ENCODE assay signal across 10 cellular contexts in the genomic region with DNA sequence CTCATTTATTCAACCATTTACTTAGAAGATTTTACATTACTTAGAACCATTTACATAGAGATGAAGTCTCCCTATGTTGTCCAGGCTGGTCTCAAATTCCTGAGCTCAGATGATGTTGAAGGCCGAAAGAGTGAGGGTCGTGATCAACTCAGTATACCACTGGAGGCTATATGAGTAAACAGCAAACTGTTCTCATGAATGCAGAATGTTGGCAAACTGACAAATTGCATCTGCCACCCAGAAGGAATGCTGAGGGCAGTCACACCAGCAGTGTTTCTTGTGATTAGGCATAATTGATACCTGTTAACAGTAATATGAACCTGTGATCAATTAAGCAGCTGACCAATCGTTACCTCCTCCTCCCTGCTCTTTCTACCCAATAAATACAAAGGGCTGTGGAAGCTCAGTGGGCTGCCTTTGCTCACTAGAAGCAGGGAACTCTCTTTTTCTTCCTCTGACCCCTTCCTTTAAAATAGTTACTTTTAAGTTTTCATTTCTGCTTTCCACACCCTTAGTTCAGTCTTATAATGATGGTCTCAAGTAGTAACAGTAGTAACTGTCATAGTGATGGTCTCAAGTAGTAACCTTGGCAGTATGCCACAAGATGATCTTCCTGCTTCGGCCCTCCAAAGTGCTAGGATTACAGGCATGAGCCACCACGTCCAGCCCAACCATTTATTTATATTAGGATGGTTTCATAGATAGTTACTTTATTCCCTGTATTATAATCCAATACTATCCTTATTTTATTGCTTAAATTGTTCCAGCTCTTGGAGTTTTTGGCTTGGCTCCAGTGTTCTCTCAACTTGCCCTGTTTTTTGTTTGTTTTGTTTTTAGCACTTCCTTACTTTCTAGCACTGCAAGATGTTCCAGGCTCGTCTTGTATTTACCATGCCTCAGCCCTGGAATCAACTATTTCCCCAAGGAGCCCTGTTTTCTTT. TPM values are rescaled to one million over a fixed set of nuclear protein-coding genes. Genes with fewer than 3 reads are reported as not detected.
DNase-seq lines count a peak whose midpoint lies in the region; ATAC-seq, FAIRE-seq and TF ChIP-seq lines count a peak whose summit lies in the region.
"Had no signal": no experiment of that assay in that cellular context is flagged by ENCODE, and none has a peak within 500 bp of the region (broad histone marks: within the 10 kb centered on the region; RNA-seq: fewer than 3 reads in every experiment).

No MANE protein-coding gene starts in this region.

- WGBS in heart left ventricle, 4 donors: 40 to 51% (median 43%) methylated on average over 6 of the region's 6 CpGs

- FAIRE-seq in GM19239 (lab: Jason Lieb, UNC): no peak
- FAIRE-seq: urothelium cell line had no signal

- intact Hi-C loops in heart left ventricle (cut with DNase I): loop anchor here in 1 of 10 donors (5.0 kb wide), 1 partner anchor 35 kb away; no protein-coding TSS in a partner anchor

- H3K9me3 ChIP-seq in heart left ventricle: no peaks in the 10 kb centered on the region
- H3K9me3 ChIP-seq: ovary had no signal

- H3K36me3 ChIP-seq in heart left ventricle: no peaks in the 10 kb centered on the region
- H3K36me3 ChIP-seq: ovary had no signal

- H3K4me1 ChIP-seq in heart left ventricle: peaks cover 3 to 46% (median 27%) of the 10 kb centered on the region in 12 donors

- no peak for TF ChIP-seq CTCF in heart left ventricle (IDR thresholded peaks at IDR 0.05)

- no peak for TF ChIP-seq POLR2A in heart left ventricle (IDR thresholded peaks at IDR 0.05)

- H3K4me3 ChIP-seq in heart left ventricle (no peak overlapping the region), skin epidermis (no peak overlapping the region)
- H3K4me3 ChIP-seq: ovary had no signal

- H3K27me3 ChIP-seq in heart left ventricle: no peaks in the 10 kb centered on the region
- H3K27me3 ChIP-seq: ovary had no signal

- ATAC-seq in SK-N-SH treated with all-trans-retinoic acid at 6 μM for 48 hours: peak; percentile 74
- peak; percentile 43 to 52 (median 48) for ATAC-seq in heart left ventricle
- no peak for ATAC-seq in GM18907 (IDR thresholded peaks at IDR 0.05; ENCODE audit: unreplicated experiment)

- DNase-seq in M059J (ENCODE audit: low read depth) (peak; percentile 69), heart left ventricle (peak in 1 of 5 donors; percentile 17), GM19239 (ENCODE audit: insufficient read length, low spot score) (no peak), middle frontal gyrus (ENCODE audit: extremely low spot score, low spot score) (no peak)
- DNase-seq: cortex of kidney had no signal

- H3K27ac ChIP-seq in heart left ventricle (peak overlapping the region; percentile 19 to 76 (median 52)), skin epidermis (peak overlapping the region in 12 of 21 experiments; percentile 35 to 76 (median 58))
- H3K27ac ChIP-seq: ovary had no signal

TF ChIP-seq in SK-N-SH treated with all-trans-retinoic acid at 6 μM for 48 hours, 23 proteins besides CTCF, POLR2A, EP300 and RAD21:
- TF ChIP-seq ZNF565 (CRISPR knock-in tag; conservative IDR thresholded peaks at IDR 0.05; ENCODE audit: low read depth): no peak
- TF ChIP-seq ISL1 (CRISPR knock-in tag; IDR thresholded peaks at IDR 0.05): peak; percentile 19; the same call in 1 of the 2 replicates
TF ChIP-seq in SK-N-SH treated with all-trans-retinoic acid at 6 μM for 48 hours: peak in this region for 1.

RNA-seq across cellular contexts. Expression of a gene that starts 25.8 kb away (rescaled TPM):
- total RNA-seq in M059J (2014; rRNA removed; shearing (Covaris generic)): 199 and 240 TPM in 2 replicates
- 10 to 100 TPM; 12.7 to 38.8 (median 14.8) TPM for total RNA-seq in heart left ventricle
- polyA plus RNA-seq in heart left ventricle: 10 to 100 TPM; 11.6 to 13.1 TPM
